13 cellular contexts compared by ENCODE assay signal in genomic region chr13:110405597-110406450, GRCh38.
A peak's percentile ranks its signal among the peaks of the same experiment; 100 is the strongest.
DNase-seq lines count a peak whose midpoint lies in the region; ATAC-seq, FAIRE-seq and TF ChIP-seq lines count a peak whose summit lies in the region.
"Had no signal": no experiment of that assay in that cellular context is flagged by ENCODE, and none has a peak within 500 bp of the region (broad histone marks: within the 10 kb centered on the region; RNA-seq: fewer than 3 reads in every experiment).

No MANE protein-coding gene starts in this region.

- no peak overlapping the region for H2AFZ ChIP-seq in ACC112 (ENCODE audit: low read length, unreplicated experiment)
- no peak overlapping the region for H2AFZ ChIP-seq in neural progenitor cell (replicated peaks)
- no peak overlapping the region for H2AFZ ChIP-seq in HepG2 (ENCODE audit: low read length)

- CTCF ChIA-PET in HepG2 (lab: Yijun Ruan, JAX; ENCODE audit: low intra/inter-chr PET ratio, low total read pairs) = no interaction called here

- H3K4me1 ChIP-seq in ACC112 (ENCODE audit: control insufficient read depth, insufficient read depth, low read length, unreplicated experiment) (peaks cover 87% of the 10 kb centered on the region), esophagus muscularis mucosa (peaks cover 70 to 94% (median 94%) of the 10 kb centered on the region in 4 donors), neural progenitor cell (no peaks in the 10 kb centered on the region), HepG2 (ENCODE audit: insufficient read depth, low read length) (no peaks in the 10 kb centered on the region)

- H3K27me3 ChIP-seq in ACC112 (ENCODE audit: insufficient read depth, low read length) (no peaks in the 10 kb centered on the region), esophagus muscularis mucosa (no peaks in the 10 kb centered on the region), neural progenitor cell (no peaks in the 10 kb centered on the region), HepG2 (ENCODE audit: control insufficient read depth in 1 of 2, insufficient read depth in 2 of 2, low read length in 2 of 2) (peaks cover 4 to 29% of the 10 kb centered on the region in 2 experiments)

- TF ChIP-seq EP300 in esophagus muscularis mucosa (IDR thresholded peaks at IDR 0.05) (peak; percentile 75), HepG2 (IDR thresholded peaks at IDR 0.05; ENCODE audit: low read depth in 2 of 2, low read length in 2 of 2) (no peak), HepG2 (CRISPR knock-in tag; IDR thresholded peaks at IDR 0.05; ENCODE audit: borderline replicate concordance) (no peak)

- peak; percentile 86 for DNase-seq in M059J (ENCODE audit: low read depth)
- no peak for DNase-seq in esophagus muscularis mucosa (ENCODE audit: extremely low spot score)
- no peak for DNase-seq in neural progenitor cell (ENCODE audit: low spot score)
- no peak for DNase-seq in SIG-M5 (lab: John Stamatoyannopoulos, UW)
- DNase-seq in HepG2 (ENCODE audit: low spot score) = no peak
- DNase-seq in HuH-7.5 (ENCODE audit: low spot score) = no peak
- no peak for DNase-seq in KBM-7
- DNase-seq: activated gamma-delta T cell treated with Interleukin-2 at 50 U/mL for 16 hours, endodermal cell, NCI-H2081 treated with DMSO at 0.1 percent for 48 hours, OCI-M1 had no signal

- TF ChIP-seq CTCF in esophagus muscularis mucosa (IDR thresholded peaks at IDR 0.05) = no peak
- no peak for TF ChIP-seq CTCF in neural progenitor cell (IDR thresholded peaks at IDR 0.05)
- no peak for TF ChIP-seq CTCF in HepG2 (CRISPR knock-in tag; IDR thresholded peaks at IDR 0.05)

- intact Hi-C loops in esophagus muscularis mucosa (cut with DNase I) = no loop called here
- intact Hi-C loops in HepG2 (cut with micrococcal nuclease; ENCODE audit: unreplicated experiment) = no loop called here

- no peaks in the 10 kb centered on the region for H3K36me3 ChIP-seq in ACC112 (ENCODE audit: insufficient read depth, low read length)
- H3K36me3 ChIP-seq in esophagus muscularis mucosa = peaks cover 0 to 7% (median 2%) of the 10 kb centered on the region in 4 donors
- H3K36me3 ChIP-seq in neural progenitor cell = no peaks in the 10 kb centered on the region
- no peaks in the 10 kb centered on the region for H3K36me3 ChIP-seq in HepG2 (replicated peaks in 1 of 2; ENCODE audit: control insufficient read depth in 1 of 2, insufficient read depth in 2 of 2, low read length in 2 of 2)

- peaks cover 4% of the 10 kb centered on the region for H3K27me3 Mint-ChIP-seq in neural progenitor cell (ENCODE audit: insufficient read depth, low read depth)

- H3K27ac ChIP-seq in ACC112 (ENCODE audit: low read depth, low read length) = peak overlapping the region; percentile 99
- H3K27ac ChIP-seq in esophagus muscularis mucosa (replicated peaks in 1 of 4) = peak overlapping the region; percentile 80 to 95 (median 90)
- no peak overlapping the region for H3K27ac ChIP-seq in neural progenitor cell
- H3K27ac ChIP-seq in HepG2 (ENCODE audit: extremely low read length, insufficient read depth, low read length) = no peak overlapping the region
- H3K27ac ChIP-seq: C4-2B had no signal

- H3K4me2 ChIP-seq in neural progenitor cell (no peak overlapping the region), HepG2 (ENCODE audit: low read depth, low read length) (no peak overlapping the region)

- H3K4me3 ChIP-seq in ACC112 (ENCODE audit: low read depth, low read length) = peak overlapping the region; percentile 7; the same call in 1 of the 2 replicates
- no peak overlapping the region for H3K4me3 ChIP-seq in esophagus muscularis mucosa
- H3K4me3 ChIP-seq in neural progenitor cell = no peak overlapping the region
- no peak overlapping the region for H3K4me3 ChIP-seq in HepG2 (replicated peaks in 1 of 3; ENCODE audit: insufficient read depth in 1 of 3, low read depth in 2 of 3, low read length in 3 of 3)

- no TSS peak for BruUV-seq in HepG2 (replicated peaks; lab: Mats Ljungman, UMichigan)

- POLR2A ChIA-PET in HepG2 (lab: Yijun Ruan, JAX) = no interaction called here

- peaks cover 12% of the 10 kb centered on the region for H3K79me2 ChIP-seq in ACC112 (ENCODE audit: control insufficient read depth, insufficient read depth, low read length, unreplicated experiment)
- no peaks in the 10 kb centered on the region for H3K79me2 ChIP-seq in neural progenitor cell (ENCODE audit: low read depth)
- no peaks in the 10 kb centered on the region for H3K79me2 ChIP-seq in HepG2 (ENCODE audit: insufficient read depth, low read length)

- in situ Hi-C loops in HepG2 (cut with HindIII; ENCODE audit: extremely low pct_ligation_motif_present, low pct_unique_long_range_greater_than_20kb) (loop anchor here (25.0 kb wide), 1 partner anchor 1444 kb away; no protein-coding TSS in a partner anchor), KBM-7 (cut with MboI; ENCODE audit: low pct_unique_long_range_greater_than_20kb, low sequenced_read_pairs) (no loop called here)

- H4K20me1 ChIP-seq in neural progenitor cell (ENCODE audit: low read depth) (no peaks in the 10 kb centered on the region), HepG2 (ENCODE audit: insufficient read depth, low read length) (no peaks in the 10 kb centered on the region)

- WGBS in esophagus muscularis mucosa = 49% methylated on average over 12 of the region's 12 CpGs
- 14% methylated on average over 11 of the region's 12 CpGs for WGBS in HepG2 (ENCODE audit: low lambda C conversion rate)

- H3K9ac ChIP-seq in neural progenitor cell = no peak overlapping the region
- H3K9ac ChIP-seq in HepG2 (ENCODE audit: insufficient read depth, low read depth, low read length) = no peak overlapping the region

- peaks cover 19% of the 10 kb centered on the region for H3K4me1 Mint-ChIP-seq in neural progenitor cell

- peaks cover 4% of the 10 kb centered on the region for H3F3A ChIP-seq in neural progenitor cell (ENCODE audit: low read depth)

- H3K36me3 Mint-ChIP-seq in neural progenitor cell = peaks cover 22% of the 10 kb centered on the region

- no peak overlapping the region for H3K4me3 Mint-ChIP-seq in neural progenitor cell
- H3K4me3 Mint-ChIP-seq: endodermal cell had no signal

- TF ChIP-seq POLR2A in esophagus muscularis mucosa (IDR thresholded peaks at IDR 0.05; ENCODE audit: low read depth) (no peak), HepG2 (IDR thresholded peaks at IDR 0.05; ENCODE audit: insufficient read depth in 1 of 2, low read depth in 2 of 2, low read length in 2 of 2) (no peak)

- H3K27ac Mint-ChIP-seq in neural progenitor cell = peak overlapping the region; percentile 30
- H3K27ac Mint-ChIP-seq: endodermal cell had no signal

- ATAC-seq in HepG2 = no peak

- no peak for TF ChIP-seq RAD21 in HepG2 (CRISPR knock-in tag; IDR thresholded peaks at IDR 0.05)

- H3K9me3 ChIP-seq in esophagus muscularis mucosa = no peaks in the 10 kb centered on the region
- no peaks in the 10 kb centered on the region for H3K9me3 ChIP-seq in neural progenitor cell (ENCODE audit: low read depth)
- H3K9me3 ChIP-seq in HepG2 (ENCODE audit: low read length) = no peaks in the 10 kb centered on the region

- FAIRE-seq in HepG2 (lab: Jason Lieb, UNC) = no peak

- no peaks in the 10 kb centered on the region for H3K9me3 Mint-ChIP-seq in neural progenitor cell
- H3K9me3 Mint-ChIP-seq: endodermal cell had no signal

TF ChIP-seq in HepG2, 621 proteins besides CTCF, POLR2A, EP300 and RAD21 (continues in another document):
- TF ChIP-seq ZNF724P (CRISPR knock-in tag; IDR thresholded peaks at IDR 0.05; ENCODE audit: borderline replicate concordance) (no peak), RFXANK (CRISPR knock-in tag; IDR thresholded peaks at IDR 0.05) (no peak), LCORL (IDR thresholded peaks at IDR 0.05) (no peak), LCORL (CRISPR knock-in tag; IDR thresholded peaks at IDR 0.05) (no peak), TGIF2 (CRISPR knock-in tag; IDR thresholded peaks at IDR 0.05) (no peak), ZNF704 (CRISPR knock-in tag; IDR thresholded peaks at IDR 0.05; ENCODE audit: borderline replicate concordance) (no peak), SIX4 (CRISPR knock-in tag; IDR thresholded peaks at IDR 0.05) (no peak), POGZ (CRISPR knock-in tag; IDR thresholded peaks at IDR 0.05) (no peak), THAP7 (CRISPR knock-in tag; IDR thresholded peaks at IDR 0.05) (no peak), ATF7-NPFF (CRISPR knock-in tag; IDR thresholded peaks at IDR 0.05; ENCODE audit: low read depth) (no peak), NKX3-1 (CRISPR knock-in tag; IDR thresholded peaks at IDR 0.05) (no peak), ELK4 (CRISPR knock-in tag; IDR thresholded peaks at IDR 0.05; ENCODE audit: borderline replicate concordance) (no peak)

Comparison
In these comparisons a context has a peak if more than half of its experiments do, and no peak if none do; other contexts are left out.
1. H3K27ac ChIP-seq: peak in ACC112 (single experiment) and esophagus muscularis mucosa (4 of 4); none in neural progenitor cell (single experiment) and HepG2 (single experiment).